17 cellular contexts compared by ENCODE assay signal in genomic region chr14:54106802-54107377, GRCh38.
DNase-seq lines count a peak whose midpoint lies in the region; ATAC-seq, FAIRE-seq and TF ChIP-seq lines count a peak whose summit lies in the region.
"Had no signal": no experiment of that assay in that cellular context is flagged by ENCODE, and none has a peak within 500 bp of the region (broad histone marks: within the 10 kb centered on the region; RNA-seq: fewer than 3 reads in every experiment).

No MANE protein-coding gene starts in this region.

- WGBS in H1 (ENCODE audit: extremely low coverage in 1 of 2, insufficient coverage in 1 of 2, insufficient read length in 1 of 2, insufficient replicate concordance in 2 of 2, low coverage in 1 of 2, low lambda C conversion rate in 2 of 2, missing lambda C conversion rate in 1 of 2), 2 experiments = 77% methylated on average over 6 of the region's 6 CpGs; no CpG with 5 or more reads in 1 of the 2 experiments

- H3K4me3 ChIP-seq in H1 (ENCODE audit: extremely low read depth in 1 of 4, insufficient read depth in 2 of 4, low read depth in 3 of 4, low read length in 4 of 4) = no peak overlapping the region
- H3K4me3 ChIP-seq: esophagus squamous epithelium had no signal

- H3K27ac ChIP-seq in H1 (ENCODE audit: low read depth, low read length) = no peak overlapping the region
- H3K27ac ChIP-seq: esophagus squamous epithelium had no signal

- peaks cover 47% of the 10 kb centered on the region for H3K4me1 Mint-ChIP-seq in nephron
- H3K4me1 Mint-ChIP-seq: CD14-positive monocyte; stimulated activated memory B cell treated with anti-CD40 and anti-IgM and Interleukin-4, amounts not matched to agents 10 μg/mL and 1 μg/mL and 100 μg/mL, for 72 hours had no signal

- TF ChIP-seq EP300 in H1 (IDR thresholded peaks at IDR 0.05; ENCODE audit: borderline replicate concordance in 1 of 2, low read depth in 2 of 2, low read length in 2 of 2) = no peak

- TF ChIP-seq CTCF in H1 (IDR thresholded peaks at IDR 0.05; ENCODE audit: control extremely low read depth in 1 of 3, insufficient read depth in 1 of 3, low read depth in 1 of 3, low read length in 3 of 3) (no peak), nephron (IDR thresholded peaks at IDR 0.05; ENCODE audit: unreplicated experiment in 3 of 3) (no peak)

- no peaks in the 10 kb centered on the region for H3K9me3 ChIP-seq in H1 (ENCODE audit: insufficient read depth in 2 of 2, low read depth in 1 of 2, low read length in 1 of 2)
- H3K9me3 ChIP-seq: esophagus squamous epithelium had no signal

- H3K4me2 ChIP-seq in H1 (ENCODE audit: insufficient read depth in 1 of 2, low read depth in 2 of 2, low read length in 2 of 2) = no peak overlapping the region

- H4K20me1 ChIP-seq in H1 (replicated peaks in 1 of 2; ENCODE audit: control insufficient read depth in 1 of 2, insufficient read depth in 2 of 2, low read length in 2 of 2) = no peaks in the 10 kb centered on the region

- H3K79me1 ChIP-seq in H1 (ENCODE audit: low read depth, low read length) = no peaks in the 10 kb centered on the region

- H3K4ac ChIP-seq in H1 (replicated peaks; ENCODE audit: insufficient read length, low read depth, low read length) = no peak overlapping the region

- no peak overlapping the region for H3K23ac ChIP-seq in H1 (ENCODE audit: insufficient read length)

- TF ChIP-seq POLR2A in H1 (IDR thresholded peaks at IDR 0.05; ENCODE audit: control extremely low read depth in 1 of 2, low read depth in 2 of 2, low read length in 2 of 2) = no peak

- H2BK20ac ChIP-seq in H1 (ENCODE audit: low read length) = no peak overlapping the region

- H4K5ac ChIP-seq in H1 (ENCODE audit: insufficient read length, low read depth, low read length) = no peak overlapping the region

- CTCF ChIA-PET in H1 (lab: Charles Lee; ENCODE audit: partially characterized antibody) = interaction anchor here (0.6 to 1.3 kb wide), 4 partner anchors 10 to 219 kb away, joined by 3 read pairs; no protein-coding TSS in a partner anchor

- no peaks in the 10 kb centered on the region for H3K36me3 ChIP-seq in H1 (ENCODE audit: control insufficient read depth in 2 of 4, insufficient read depth in 4 of 4, low read length in 3 of 4)
- H3K36me3 ChIP-seq: esophagus squamous epithelium had no signal

- H3K56ac ChIP-seq in H1 (replicated peaks; ENCODE audit: insufficient read length, low read depth, low read length) = no peak overlapping the region

- no peaks in the 10 kb centered on the region for H3K36me3 Mint-ChIP-seq in nephron (ENCODE audit: low read depth)
- H3K36me3 Mint-ChIP-seq: CD14-positive monocyte; stimulated activated memory B cell treated with anti-CD40 and anti-IgM and Interleukin-4, amounts not matched to agents 10 μg/mL and 1 μg/mL and 100 μg/mL, for 72 hours had no signal

- H3K9me3 Mint-ChIP-seq in nephron = no peaks in the 10 kb centered on the region
- H3K9me3 Mint-ChIP-seq: CD14-positive monocyte had no signal

- H4K91ac ChIP-seq in H1 (replicated peaks; ENCODE audit: insufficient read length, low read length) = no peak overlapping the region

- TF ChIP-seq RAD21 in H1 (IDR thresholded peaks at IDR 0.05 in 1 of 2, conservative IDR thresholded peaks at IDR 0.05 in 1 of 2; ENCODE audit: low read depth in 2 of 2, low read length in 2 of 2) = no peak

- H3K79me2 ChIP-seq in H1 (ENCODE audit: control insufficient read depth in 1 of 2, insufficient read depth in 2 of 2, low read length in 2 of 2) = no peaks in the 10 kb centered on the region

- no peak overlapping the region for H3K18ac ChIP-seq in H1 (ENCODE audit: extremely low read depth, low read length)

- H2BK12ac ChIP-seq in H1 (ENCODE audit: low read depth, low read length) = no peak overlapping the region

- no peak overlapping the region for H2BK5ac ChIP-seq in H1 (ENCODE audit: low read depth, low read length)

- DNase-seq in AG20443 (ENCODE audit: low spot score) = peak; percentile 62
- peak; percentile 65 for DNase-seq in LoVo (ENCODE audit: low spot score)
- no peak for DNase-seq in H1 (ENCODE audit: low read depth in 1 of 2, low spot score in 2 of 2)
- DNase-seq in DMS79 (lab: John Stamatoyannopoulos, UW) = no peak
- no peak for DNase-seq in NCI-H510A treated with DMSO at 0.1 percent for 48 hours (lab: John Stamatoyannopoulos, UW)
- DNase-seq: activated T-cell treated with anti-CD3 and anti-CD28 coated beads for 4 hours; esophagus squamous epithelium; islet precursor cell; MM.1S; NCI-H345; stimulated activated CD4-positive, alpha-beta T cell treated with anti-CD3 and anti-CD28 coated beads, Interleukin-1b, Interleukin-23, amount 100 ng/mL, for 48 hours had no signal

- peak overlapping the region; percentile 68; the same call in 1 of the 2 replicates for H2AK5ac ChIP-seq in H1 (ENCODE audit: low read depth, low read length)

- POLR2A ChIA-PET in H1 (lab: Charles Lee; ENCODE audit: partially characterized antibody) = no interaction called here

- H3K27me3 ChIP-seq in H1 (replicated peaks in 1 of 4; ENCODE audit: control insufficient read depth in 3 of 4, extremely low read depth in 1 of 4, insufficient read depth in 3 of 4, low read length in 3 of 4) = no peaks in the 10 kb centered on the region
- H3K27me3 ChIP-seq: esophagus squamous epithelium had no signal

- peaks cover 0 to 3% (median 0%) of the 10 kb centered on the region in 4 experiments; a peak in 1 of 7 replicates for H3K4me1 ChIP-seq in H1 (replicated peaks in 1 of 4; ENCODE audit: control insufficient read depth in 3 of 4, insufficient read depth in 4 of 4, low read length in 3 of 4)

- no peak overlapping the region for H2AFZ ChIP-seq in H1 (ENCODE audit: low read length)

- H4K8ac ChIP-seq in H1 (ENCODE audit: extremely low read depth, insufficient read depth, low read length) = no peak overlapping the region

- FAIRE-seq in H1 (lab: Jason Lieb, UNC) = no peak

- no peak overlapping the region for H3K4me3 Mint-ChIP-seq in nephron
- H3K4me3 Mint-ChIP-seq: CD14-positive monocyte; stimulated activated memory B cell treated with anti-CD40 and anti-IgM and Interleukin-4, amounts not matched to agents 10 μg/mL and 1 μg/mL and 100 μg/mL, for 72 hours had no signal

- H3K27me3 Mint-ChIP-seq in nephron (ENCODE audit: low read depth) = no peaks in the 10 kb centered on the region
- H3K27me3 Mint-ChIP-seq: stimulated activated memory B cell treated with anti-CD40 and anti-IgM and Interleukin-4, amounts not matched to agents 10 μg/mL and 1 μg/mL and 100 μg/mL, for 72 hours had no signal

- H3K23me2 ChIP-seq in H1 (ENCODE audit: low read depth, low read length) = no peaks in the 10 kb centered on the region

- ATAC-seq in GM18870 (IDR thresholded peaks at IDR 0.05; ENCODE audit: unreplicated experiment) = no peak
- ATAC-seq in GM21529 (IDR thresholded peaks at IDR 0.05; ENCODE audit: unreplicated experiment) = no peak
- ATAC-seq: Panc1; stimulated activated memory B cell treated with anti-CD40 and anti-IgM and Interleukin-4, amounts not matched to agents 10 μg/mL and 1 μg/mL and 100 μg/mL, for 72 hours had no signal

- no peak overlapping the region for H3K14ac ChIP-seq in H1 (ENCODE audit: insufficient read length)

- H2BK15ac ChIP-seq in H1 (ENCODE audit: low read length) = no peak overlapping the region

- H2BK120ac ChIP-seq in H1 (replicated peaks; ENCODE audit: low read depth, low read length) = no peak overlapping the region

- peak overlapping the region in 2 of 3 experiments; percentile 53 to 81 for H3K27ac Mint-ChIP-seq in nephron
- H3K27ac Mint-ChIP-seq: CD14-positive monocyte; stimulated activated memory B cell treated with anti-CD40 and anti-IgM and Interleukin-4, amounts not matched to agents 10 μg/mL and 1 μg/mL and 100 μg/mL, for 72 hours had no signal

- no peak overlapping the region for H3K9ac ChIP-seq in H1 (replicated peaks in 1 of 4; ENCODE audit: extremely low read depth in 1 of 4, low read depth in 3 of 4, low read length in 3 of 4)

TF ChIP-seq in H1, 55 proteins besides CTCF, POLR2A, EP300 and RAD21:
- TF ChIP-seq USF2 (IDR thresholded peaks at IDR 0.05; ENCODE audit: low read length) = no peak
- TF ChIP-seq TEAD4 (IDR thresholded peaks at IDR 0.05; ENCODE audit: low read depth, low read length) = peak; percentile 91

Comparison
In these comparisons a context has a peak if more than half of its experiments do, and no peak if none do; other contexts are left out.
1. DNase-seq: peak in AG20443 (single experiment) and LoVo (single experiment); none in H1 (0 of 2), DMS79 (single experiment) and NCI-H510A treated with DMSO at 0.1 percent for 48 hours (single experiment).